In genomic region chr1:59804301-59804700, GRCh38 we compare ENCODE assay signal across 21 cellular contexts. TPM values are rescaled to one million over a fixed set of nuclear protein-coding genes. Genes with fewer than 3 reads are reported as not detected.
DNase-seq lines count a peak whose midpoint lies in the region; FAIRE-seq and TF ChIP-seq lines count a peak whose summit lies in the region.
"Had no signal": no experiment of that assay in that cellular context is flagged by ENCODE, and none has a peak within 500 bp of the region (broad histone marks: within the 10 kb centered on the region; RNA-seq: fewer than 3 reads in every experiment).

No MANE protein-coding gene starts in this region.

- H3K9ac ChIP-seq in Karpas-422 (ENCODE audit: low read length) = no peak overlapping the region
- H3K9ac ChIP-seq: BLaER1 had no signal

- H2AFZ ChIP-seq in Karpas-422 (ENCODE audit: low read length) = no peak overlapping the region

- H3K27me3 ChIP-seq in bronchial epithelial cell (ENCODE audit: control insufficient read depth, insufficient read depth, low read length) = no peaks in the 10 kb centered on the region
- peaks cover 0 to 3% (median 0%) of the 10 kb centered on the region in 4 donors for H3K27me3 ChIP-seq in esophagus muscularis mucosa
- H3K27me3 ChIP-seq in Karpas-422 (ENCODE audit: low read length) = no peaks in the 10 kb centered on the region
- H3K27me3 ChIP-seq: BLaER1 had no signal

- TF ChIP-seq CTCF in bronchial epithelial cell (IDR thresholded peaks at IDR 0.05; ENCODE audit: insufficient read depth, low read length, severe bottlenecking) = no peak
- no peak for TF ChIP-seq CTCF in epithelial cell of esophagus (IDR thresholded peaks at IDR 0.05; ENCODE audit: insufficient read depth, low read depth, low read length, missing control alignments)
- TF ChIP-seq CTCF in retinal pigment epithelial cell (conservative IDR thresholded peaks at IDR 0.05; ENCODE audit: low read depth, low read length) = no peak
- TF ChIP-seq CTCF in esophagus muscularis mucosa (IDR thresholded peaks at IDR 0.05) = no peak

- intact Hi-C loops in esophagus muscularis mucosa (cut with DNase I) = no loop called here

- H4K20me1 ChIP-seq in Karpas-422 (ENCODE audit: insufficient read depth, low read depth, low read length) = no peaks in the 10 kb centered on the region
- H4K20me1 ChIP-seq: BLaER1 had no signal

- TF ChIP-seq POLR2A in esophagus muscularis mucosa (IDR thresholded peaks at IDR 0.05; ENCODE audit: low read depth) = no peak

- peak; percentile 21 for FAIRE-seq in GM19239 (lab: Jason Lieb, UNC)
- FAIRE-seq in bronchial epithelial cell (lab: Jason Lieb, UNC) = no peak
- FAIRE-seq: A204.1, G401.6, GM12892, H54 had no signal

- DNase-seq in GM19239 (ENCODE audit: insufficient read length, low spot score) = no peak
- DNase-seq in bronchial epithelial cell (ENCODE audit: low read depth) = peak; percentile 17
- peak; percentile 2 for DNase-seq in epithelial cell of esophagus (ENCODE audit: low read depth)
- DNase-seq in retinal pigment epithelial cell (ENCODE audit: low read depth) = peak; percentile 68
- DNase-seq in esophagus muscularis mucosa (ENCODE audit: extremely low spot score) = no peak
- no peak for DNase-seq in activated gamma-delta T cell treated with Interleukin-2 at 50 U/mL for 16 hours
- DNase-seq in Karpas-422 = no peak
- DNase-seq: Caco-2; CD4-positive, CD25-positive, alpha-beta regulatory T cell; CD8-positive, alpha-beta T cell; DMS153; DND-41; GOT3 had no signal

- no peak overlapping the region for H3K4me2 ChIP-seq in Karpas-422 (ENCODE audit: low read depth, low read length, poor library complexity, severe bottlenecking)
- H3K4me2 ChIP-seq: BLaER1 had no signal

- H3K4me1 ChIP-seq in esophagus muscularis mucosa (no peaks in the 10 kb centered on the region), Karpas-422 (ENCODE audit: low read length) (no peaks in the 10 kb centered on the region)
- H3K4me1 ChIP-seq: BLaER1, Caco-2, HAP-1 had no signal

- TF ChIP-seq EP300 in esophagus muscularis mucosa (IDR thresholded peaks at IDR 0.05) = no peak

- no peaks in the 10 kb centered on the region for H3K36me3 ChIP-seq in bronchial epithelial cell (ENCODE audit: control insufficient read depth, insufficient read depth, low read length)
- no peaks in the 10 kb centered on the region for H3K36me3 ChIP-seq in esophagus muscularis mucosa
- H3K36me3 ChIP-seq in Karpas-422 (ENCODE audit: insufficient read depth, low read length) = no peaks in the 10 kb centered on the region
- H3K36me3 ChIP-seq: BLaER1, HAP-1 had no signal

- H3K9me3 ChIP-seq in esophagus muscularis mucosa = no peaks in the 10 kb centered on the region
- H3K9me3 ChIP-seq in Karpas-422 (ENCODE audit: low read length) = no peaks in the 10 kb centered on the region
- H3K9me3 ChIP-seq: BLaER1, Caco-2, HAP-1 had no signal

- no peak overlapping the region for H3K27ac ChIP-seq in esophagus muscularis mucosa (replicated peaks in 1 of 4)
- no peak overlapping the region for H3K27ac ChIP-seq in Karpas-422 (ENCODE audit: low read length)
- H3K27ac ChIP-seq: 22Rv1, BLaER1, C4-2B had no signal

- H3K9me2 ChIP-seq in Karpas-422 (replicated peaks; ENCODE audit: insufficient read depth, low read length) = no peaks in the 10 kb centered on the region

- H3K4me3 ChIP-seq in bronchial epithelial cell (ENCODE audit: low read depth, low read length) (no peak overlapping the region), epithelial cell of esophagus (ENCODE audit: low read length) (no peak overlapping the region), retinal pigment epithelial cell (ENCODE audit: low read length) (no peak overlapping the region), esophagus muscularis mucosa (no peak overlapping the region), Karpas-422 (ENCODE audit: low read length) (no peak overlapping the region)
- H3K4me3 ChIP-seq: BLaER1, HAP-1 had no signal

- H3K79me2 ChIP-seq in Karpas-422 (ENCODE audit: low read length) = no peaks in the 10 kb centered on the region

RNA-seq across cellular contexts. Expression of gene HOOK1, which starts 10.4 kb away (rescaled TPM):
- total RNA-seq in bronchial epithelial cell = 10.3 and 14.6 TPM in 2 replicates
- total RNA-seq in esophagus muscularis mucosa = under 1 TPM; under 0.01 to 0.33 (median 0.15) TPM
- total RNA-seq in Karpas-422 (2014; rRNA removed; shearing (Covaris generic); ENCODE audit: low replicate concordance) = not detected in 2 replicates

Comparison
In these comparisons a context has a peak if more than half of its experiments do, and no peak if none do; other contexts are left out.
1. DNase-seq: peak in bronchial epithelial cell (single experiment), epithelial cell of esophagus (single experiment) and retinal pigment epithelial cell (single experiment); none in GM19239 (single experiment), esophagus muscularis mucosa (single experiment), activated gamma-delta T cell treated with Interleukin-2 at 50 U/mL for 16 hours (single experiment) and Karpas-422 (single experiment).